ENCODE assay signal across 25 cellular contexts in the genomic region with DNA sequence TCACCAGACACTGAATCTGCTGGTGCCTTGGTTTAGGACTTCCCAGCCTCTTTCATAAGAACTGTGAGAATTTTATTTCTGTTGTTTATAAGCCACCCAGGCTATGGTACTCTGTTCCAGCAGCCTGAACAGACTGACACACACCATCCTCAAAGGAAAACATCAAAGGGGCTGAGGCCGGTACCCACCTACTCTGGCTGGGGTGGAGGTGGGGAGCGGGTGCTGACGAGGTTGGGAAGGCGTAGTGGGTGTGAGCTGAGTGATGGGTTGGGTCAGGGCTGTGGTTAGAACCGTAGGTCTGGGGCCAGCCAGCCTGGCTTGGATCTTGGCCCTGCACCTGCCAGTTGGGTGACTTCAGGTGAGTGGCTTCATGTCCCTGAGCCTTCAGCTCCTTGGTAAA.
DNase-seq lines count a peak whose midpoint lies in the region; ATAC-seq, FAIRE-seq and TF ChIP-seq lines count a peak whose summit lies in the region.
"Had no signal": no experiment of that assay in that cellular context is flagged by ENCODE, and none has a peak within 500 bp of the region (broad histone marks: within the 10 kb centered on the region; RNA-seq: fewer than 3 reads in every experiment).

No MANE protein-coding gene starts in this region.

- no peaks in the 10 kb centered on the region for H3K79me1 ChIP-seq in mesenchymal stem cell (replicated peaks; ENCODE audit: low read length, poor library complexity, severe bottlenecking)

- H3K14ac ChIP-seq in mesenchymal stem cell (ENCODE audit: low read length in 2 of 2), result no peak overlapping the region

- no peak overlapping the region for H3K4ac ChIP-seq in mesenchymal stem cell (ENCODE audit: low read depth in 1 of 2, low read length in 2 of 2)

- no peak overlapping the region for H2BK5ac ChIP-seq in mesenchymal stem cell (ENCODE audit: low read depth, low read length, poor library complexity, severe bottlenecking)

- no peak overlapping the region for H2AFZ ChIP-seq in mesenchymal stem cell (ENCODE audit: low read depth, low read length)
- H2AFZ ChIP-seq: hepatocyte had no signal

- TF ChIP-seq POLR2A in breast epithelium (IDR thresholded peaks at IDR 0.05) (no peak), tibial nerve (IDR thresholded peaks at IDR 0.05) (no peak)

- DNase-seq in breast epithelium (ENCODE audit: low spot score in 2 of 2), result no peak
- DNase-seq in MCF 10A (ENCODE audit: unreplicated experiment), result no peak
- no peak for DNase-seq in mesenchymal stem cell
- no peak for DNase-seq in tibial nerve (ENCODE audit: low spot score in 2 of 2)
- no peak for DNase-seq in NCI-H2171 (lab: John Stamatoyannopoulos, UW)
- no peak for DNase-seq in natural killer cell treated with Interleukin-12 subunit alpha and Interleukin-12 subunit beta and Interleukin-15 and Interleukin-18, amount 100 ng/mL, for 72 hours (ENCODE audit: low spot score)
- DNase-seq in small intestine, result no peak
- DNase-seq: activated T-cell treated with anti-CD3 and anti-CD28 coated beads, Interleukin-2, amount 50 U/mL, for 48 hours; Calu3; central memory CD4-positive, alpha-beta T cell; DMS79; gastrocnemius medialis; GDM1; mammary epithelial cell; NCI-H1048; NCI-H446 treated with DMSO at 0.1 percent for 48 hours; stimulated activated CD4-positive, alpha-beta T cell treated with anti-CD3 and anti-CD28 coated beads, Interleukin-4, amount 100 ng/mL, for 24 hours; upper lobe of right lung had no signal

- H3K4me1 Mint-ChIP-seq in MCF 10A (ENCODE audit: insufficient read depth, unreplicated experiment), result peaks cover 12% of the 10 kb centered on the region
- H3K4me1 Mint-ChIP-seq in activated T-helper 17 cell treated with anti-CD3 and anti-CD28 coated beads, Interleukin-2, amount 50 U/mL, for 72 hours, result peaks cover 5% of the 10 kb centered on the region
- H3K4me1 Mint-ChIP-seq in natural killer cell treated with Interleukin-12 subunit alpha and Interleukin-12 subunit beta and Interleukin-15 and Interleukin-18, amount 100 ng/mL, for 72 hours (ENCODE audit: low read depth in 2 of 2), result no peaks in the 10 kb centered on the region

- intact Hi-C loops in breast epithelium (cut with DNase I; ENCODE audit: low total_unique reads), result no loop called here
- intact Hi-C loops in MCF 10A (cut with micrococcal nuclease), result loop anchor here (10.0 kb wide), 2 partner anchors 56 to 296 kb away; no protein-coding TSS in a partner anchor

- H2BK120ac ChIP-seq in mesenchymal stem cell (ENCODE audit: low read depth, low read length), result no peak overlapping the region

- no peak overlapping the region for H3K18ac ChIP-seq in mesenchymal stem cell (ENCODE audit: low read depth in 1 of 2, low read length in 2 of 2)

- no peak overlapping the region for H3K27ac Mint-ChIP-seq in MCF 10A (ENCODE audit: low read depth, unreplicated experiment)
- H3K27ac Mint-ChIP-seq in activated T-helper 17 cell treated with anti-CD3 and anti-CD28 coated beads, Interleukin-2, amount 50 U/mL, for 72 hours, result peak overlapping the region; percentile 50
- no peak overlapping the region for H3K27ac Mint-ChIP-seq in natural killer cell treated with Interleukin-12 subunit alpha and Interleukin-12 subunit beta and Interleukin-15 and Interleukin-18, amount 100 ng/mL, for 72 hours
- H3K27ac Mint-ChIP-seq: dendritic cell treated with granulocyte-macrophage colony-stimulating factor and Interleukin-4, amounts not matched to agents 40 ng/mL and 50 ng/mL, for 4 days had no signal

- H3K9ac ChIP-seq in mesenchymal stem cell (ENCODE audit: low read length), result no peak overlapping the region

- no peak overlapping the region for H3K4me2 ChIP-seq in mesenchymal stem cell (ENCODE audit: low read length, poor library complexity, severe bottlenecking)
- H3K4me2 ChIP-seq: hepatocyte had no signal

- H2AK5ac ChIP-seq in mesenchymal stem cell (ENCODE audit: low read length, severe bottlenecking), result no peak overlapping the region

- BruUV-seq in MCF 10A (replicated peaks; lab: Mats Ljungman, UMichigan), result no TSS peak

- no peak overlapping the region for H4K91ac ChIP-seq in mesenchymal stem cell (ENCODE audit: low read length)

- H3K9me3 Mint-ChIP-seq in MCF 10A (ENCODE audit: unreplicated experiment), result no peaks in the 10 kb centered on the region
- no peaks in the 10 kb centered on the region for H3K9me3 Mint-ChIP-seq in activated T-helper 17 cell treated with anti-CD3 and anti-CD28 coated beads, Interleukin-2, amount 50 U/mL, for 72 hours
- H3K9me3 Mint-ChIP-seq in natural killer cell treated with Interleukin-12 subunit alpha and Interleukin-12 subunit beta and Interleukin-15 and Interleukin-18, amount 100 ng/mL, for 72 hours, result no peaks in the 10 kb centered on the region
- H3K9me3 Mint-ChIP-seq: dendritic cell treated with granulocyte-macrophage colony-stimulating factor and Interleukin-4, amounts not matched to agents 40 ng/mL and 50 ng/mL, for 4 days had no signal

- no peak overlapping the region for H3K4me3 Mint-ChIP-seq in MCF 10A (ENCODE audit: unreplicated experiment)
- H3K4me3 Mint-ChIP-seq in activated T-helper 17 cell treated with anti-CD3 and anti-CD28 coated beads, Interleukin-2, amount 50 U/mL, for 72 hours, result no peak overlapping the region
- no peak overlapping the region for H3K4me3 Mint-ChIP-seq in natural killer cell treated with Interleukin-12 subunit alpha and Interleukin-12 subunit beta and Interleukin-15 and Interleukin-18, amount 100 ng/mL, for 72 hours
- H3K4me3 Mint-ChIP-seq: dendritic cell treated with granulocyte-macrophage colony-stimulating factor and Interleukin-4, amounts not matched to agents 40 ng/mL and 50 ng/mL, for 4 days had no signal

- no peak for ATAC-seq in activated T-helper 17 cell treated with anti-CD3 and anti-CD28 coated beads, Interleukin-2, amount 50 U/mL, for 72 hours (replicated peaks)
- ATAC-seq in natural killer cell treated with Interleukin-12 subunit alpha and Interleukin-12 subunit beta and Interleukin-15 and Interleukin-18, amount 100 ng/mL, for 72 hours, result no peak
- ATAC-seq: gastrocnemius medialis, upper lobe of right lung had no signal

- H3K36me3 Mint-ChIP-seq in MCF 10A (ENCODE audit: insufficient read depth, unreplicated experiment), result peaks cover 18% of the 10 kb centered on the region
- no peaks in the 10 kb centered on the region for H3K36me3 Mint-ChIP-seq in activated T-helper 17 cell treated with anti-CD3 and anti-CD28 coated beads, Interleukin-2, amount 50 U/mL, for 72 hours (ENCODE audit: low read depth)
- no peaks in the 10 kb centered on the region for H3K36me3 Mint-ChIP-seq in natural killer cell treated with Interleukin-12 subunit alpha and Interleukin-12 subunit beta and Interleukin-15 and Interleukin-18, amount 100 ng/mL, for 72 hours

- H3K4me1 ChIP-seq in breast epithelium (peaks cover 5 to 19% of the 10 kb centered on the region in 2 donors), mesenchymal stem cell (ENCODE audit: control insufficient read depth, insufficient read depth, low read depth, low read length) (peaks cover 11% of the 10 kb centered on the region), tibial nerve (peaks cover 0 to 73% (median 32%) of the 10 kb centered on the region in 4 donors), small intestine (ENCODE audit: control insufficient read depth in 2 of 2, insufficient read depth in 1 of 2, low read depth in 1 of 2, low read length in 1 of 2) (no peaks in the 10 kb centered on the region)
- H3K4me1 ChIP-seq: gastrocnemius medialis, upper lobe of right lung had no signal

- TF ChIP-seq EP300 in tibial nerve (IDR thresholded peaks at IDR 0.05), result no peak

- no peak for TF ChIP-seq CTCF in breast epithelium (IDR thresholded peaks at IDR 0.05)
- TF ChIP-seq CTCF in MCF 10A (IDR thresholded peaks at IDR 0.05; ENCODE audit: unreplicated experiment), result no peak
- TF ChIP-seq CTCF in tibial nerve (IDR thresholded peaks at IDR 0.05), result no peak

- no peak overlapping the region for H4K8ac ChIP-seq in mesenchymal stem cell (ENCODE audit: low read length)

- H3K4me3 ChIP-seq in breast epithelium, result no peak overlapping the region
- no peak overlapping the region for H3K4me3 ChIP-seq in mesenchymal stem cell (ENCODE audit: insufficient read depth in 1 of 2, low read depth in 1 of 2, low read length in 2 of 2)
- no peak overlapping the region for H3K4me3 ChIP-seq in tibial nerve
- no peak overlapping the region for H3K4me3 ChIP-seq in small intestine (ENCODE audit: low read depth in 1 of 2, low read length in 2 of 2)
- H3K4me3 ChIP-seq: gastrocnemius medialis, hepatocyte, right atrium auricular region, upper lobe of right lung had no signal

- H2BK12ac ChIP-seq in mesenchymal stem cell (ENCODE audit: low read length in 2 of 2), result no peak overlapping the region

- 98% methylated on average over 4 of the region's 5 CpGs for WGBS in mesenchymal stem cell
- 62 to 84% methylated on average over 4 to 5 of the region's 5 CpGs for WGBS in tibial nerve, 2 donors
- 58 to 65% (median 64%) methylated on average over 5 of the region's 5 CpGs for WGBS in small intestine, 3 donors

- no peaks in the 10 kb centered on the region for H3K27me3 ChIP-seq in breast epithelium
- peaks cover 0 to 8% of the 10 kb centered on the region in 2 experiments for H3K27me3 ChIP-seq in mesenchymal stem cell (ENCODE audit: control insufficient read depth in 1 of 2, insufficient read depth in 1 of 2, low read length in 2 of 2)
- no peaks in the 10 kb centered on the region for H3K27me3 ChIP-seq in tibial nerve
- H3K27me3 ChIP-seq in small intestine (ENCODE audit: control insufficient read depth in 2 of 2, insufficient read depth in 2 of 2, low read length in 2 of 2), result no peaks in the 10 kb centered on the region
- H3K27me3 ChIP-seq: gastrocnemius medialis, hepatocyte, right atrium auricular region, upper lobe of right lung had no signal

- CTCF ChIA-PET in MCF 10A (lab: Yijun Ruan, JAX), result interaction anchor here (0.6 to 1.1 kb wide), 4 partner anchors 33 to 166 kb away, joined by 3 to 8 read pairs (median 6); no protein-coding TSS in a partner anchor

- no peak for FAIRE-seq in small intestine (lab: Jason Lieb, UNC)
- FAIRE-seq: RCC 7860, TTC549 had no signal

- peak overlapping the region; percentile 37 for H2BK15ac ChIP-seq in mesenchymal stem cell (ENCODE audit: low read depth, poor library complexity, severe bottlenecking)

- H3K27me3 Mint-ChIP-seq in MCF 10A (ENCODE audit: insufficient read depth, unreplicated experiment), result no peaks in the 10 kb centered on the region
- no peaks in the 10 kb centered on the region for H3K27me3 Mint-ChIP-seq in activated T-helper 17 cell treated with anti-CD3 and anti-CD28 coated beads, Interleukin-2, amount 50 U/mL, for 72 hours
- no peaks in the 10 kb centered on the region for H3K27me3 Mint-ChIP-seq in natural killer cell treated with Interleukin-12 subunit alpha and Interleukin-12 subunit beta and Interleukin-15 and Interleukin-18, amount 100 ng/mL, for 72 hours

- POLR2A ChIA-PET in MCF 10A (lab: Yijun Ruan, JAX), result interaction anchor here (0.6 to 1.8 kb wide), 3 partner anchors 47 to 150 kb away, joined by 3 to 7 read pairs (median 3); no protein-coding TSS in a partner anchor

- H3K9me3 ChIP-seq in breast epithelium (no peaks in the 10 kb centered on the region), mesenchymal stem cell (ENCODE audit: control insufficient read depth, low read length) (no peaks in the 10 kb centered on the region), tibial nerve (no peaks in the 10 kb centered on the region), small intestine (ENCODE audit: control insufficient read depth, low read depth) (no peaks in the 10 kb centered on the region)
- H3K9me3 ChIP-seq: gastrocnemius medialis, right atrium auricular region, upper lobe of right lung had no signal

- no peak overlapping the region for H3K23ac ChIP-seq in mesenchymal stem cell (ENCODE audit: low read length in 2 of 2)

- H3K27ac ChIP-seq in breast epithelium, result peak overlapping the region; percentile 63 to 93
- no peak overlapping the region for H3K27ac ChIP-seq in mesenchymal stem cell (ENCODE audit: low read length, poor library complexity, severe bottlenecking)
- peak overlapping the region in 3 of 4 donors; percentile 2 to 84 (median 83) for H3K27ac ChIP-seq in tibial nerve
- no peak overlapping the region for H3K27ac ChIP-seq in small intestine (ENCODE audit: low read depth in 1 of 2, low read length in 1 of 2)
- H3K27ac ChIP-seq: C4-2B, gastrocnemius medialis, hepatocyte, right atrium auricular region, upper lobe of right lung had no signal

- no peaks in the 10 kb centered on the region for H3K36me3 ChIP-seq in breast epithelium
- H3K36me3 ChIP-seq in mesenchymal stem cell (ENCODE audit: control insufficient read depth in 1 of 2, insufficient read depth in 2 of 2, low read depth in 1 of 2, low read length in 2 of 2), result peaks cover 0 to 35% of the 10 kb centered on the region in 2 experiments
- H3K36me3 ChIP-seq in tibial nerve, result peaks cover 0 to 20% (median 0%) of the 10 kb centered on the region in 3 donors
- H3K36me3 ChIP-seq in small intestine (ENCODE audit: control insufficient read depth in 2 of 2, insufficient read depth in 2 of 2, low read length in 2 of 2), result no peaks in the 10 kb centered on the region
- H3K36me3 ChIP-seq: gastrocnemius medialis, right atrium auricular region, upper lobe of right lung had no signal

Comparison
In these comparisons a context has a peak if more than half of its experiments do, and no peak if none do; other contexts are left out.
1. H3K27ac ChIP-seq: peak in breast epithelium (2 of 2) and tibial nerve (3 of 4); none in mesenchymal stem cell (single experiment) and small intestine (0 of 2).